In the genomic region with DNA sequence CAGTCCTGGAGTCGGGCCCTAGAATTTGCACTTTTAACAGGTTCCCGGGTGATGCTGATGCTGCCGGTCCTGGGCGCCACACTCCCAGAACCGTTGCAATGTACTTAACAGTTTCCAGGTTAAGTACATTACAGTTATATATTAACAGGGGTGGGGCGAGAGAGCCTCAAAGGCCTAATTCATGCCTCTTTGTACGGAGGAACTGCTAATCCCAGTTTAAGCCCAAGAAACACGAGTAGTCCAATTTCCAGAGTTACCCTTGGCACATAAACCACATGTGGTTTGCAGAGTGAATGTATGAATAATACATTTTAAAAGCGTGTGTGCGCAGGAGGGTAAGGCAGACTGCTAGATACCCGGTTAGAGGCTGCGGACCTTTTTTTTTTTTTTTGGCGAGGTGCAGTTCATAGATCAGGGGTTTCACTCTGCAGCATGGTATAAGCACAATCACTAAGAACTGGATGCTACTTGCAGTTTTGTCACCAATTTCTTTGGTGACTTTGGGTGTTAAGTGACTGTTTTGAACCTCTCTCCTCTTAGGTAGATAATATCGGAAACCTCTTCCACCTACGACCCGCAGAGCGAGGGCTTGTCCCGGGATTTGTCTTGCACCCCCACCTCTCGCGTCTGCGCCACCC, we compare ENCODE assay signal across 1 cellular context.
TF ChIP-seq lines count a peak whose summit lies in the region.

No MANE protein-coding gene starts in this region.

TF ChIP-seq in HepG2, 621 proteins besides CTCF, POLR2A, EP300 and RAD21 (continued from another document and continues in another):
- TF ChIP-seq, protein P1, sequence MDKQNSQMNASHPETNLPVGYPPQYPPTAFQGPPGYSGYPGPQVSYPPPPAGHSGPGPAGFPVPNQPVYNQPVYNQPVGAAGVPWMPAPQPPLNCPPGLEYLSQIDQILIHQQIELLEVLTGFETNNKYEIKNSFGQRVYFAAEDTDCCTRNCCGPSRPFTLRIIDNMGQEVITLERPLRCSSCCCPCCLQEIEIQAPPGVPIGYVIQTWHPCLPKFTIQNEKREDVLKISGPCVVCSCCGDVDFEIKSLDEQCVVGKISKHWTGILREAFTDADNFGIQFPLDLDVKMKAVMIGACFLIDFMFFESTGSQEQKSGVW (CRISPR knock-in tag; IDR thresholded peaks at IDR 0.05; ENCODE audit: borderline replicate concordance): no peak
- no peak for TF ChIP-seq ZFP82 (CRISPR knock-in tag; IDR thresholded peaks at IDR 0.05; ENCODE audit: borderline replicate concordance)
- TF ChIP-seq, protein P2, sequence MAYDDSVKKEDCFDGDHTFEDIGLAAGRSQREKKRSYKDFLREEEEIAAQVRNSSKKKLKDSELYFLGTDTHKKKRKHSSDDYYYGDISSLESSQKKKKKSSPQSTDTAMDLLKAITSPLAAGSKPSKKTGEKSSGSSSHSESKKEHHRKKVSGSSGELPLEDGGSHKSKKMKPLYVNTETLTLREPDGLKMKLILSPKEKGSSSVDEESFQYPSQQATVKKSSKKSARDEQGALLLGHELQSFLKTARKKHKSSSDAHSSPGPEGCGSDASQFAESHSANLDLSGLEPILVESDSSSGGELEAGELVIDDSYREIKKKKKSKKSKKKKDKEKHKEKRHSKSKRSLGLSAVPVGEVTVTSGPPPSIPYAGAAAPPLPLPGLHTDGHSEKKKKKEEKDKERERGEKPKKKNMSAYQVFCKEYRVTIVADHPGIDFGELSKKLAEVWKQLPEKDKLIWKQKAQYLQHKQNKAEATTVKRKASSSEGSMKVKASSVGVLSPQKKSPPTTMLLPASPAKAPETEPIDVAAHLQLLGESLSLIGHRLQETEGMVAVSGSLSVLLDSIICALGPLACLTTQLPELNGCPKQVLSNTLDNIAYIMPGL (CRISPR knock-in tag; IDR thresholded peaks at IDR 0.05; ENCODE audit: borderline replicate concordance in 1 of 2, low read depth in 1 of 2): no peak
- peak; percentile 76 for TF ChIP-seq POLR2AphosphoS5 (IDR thresholded peaks at IDR 0.05; ENCODE audit: low read depth, low read length)
- TF ChIP-seq, protein P3, sequence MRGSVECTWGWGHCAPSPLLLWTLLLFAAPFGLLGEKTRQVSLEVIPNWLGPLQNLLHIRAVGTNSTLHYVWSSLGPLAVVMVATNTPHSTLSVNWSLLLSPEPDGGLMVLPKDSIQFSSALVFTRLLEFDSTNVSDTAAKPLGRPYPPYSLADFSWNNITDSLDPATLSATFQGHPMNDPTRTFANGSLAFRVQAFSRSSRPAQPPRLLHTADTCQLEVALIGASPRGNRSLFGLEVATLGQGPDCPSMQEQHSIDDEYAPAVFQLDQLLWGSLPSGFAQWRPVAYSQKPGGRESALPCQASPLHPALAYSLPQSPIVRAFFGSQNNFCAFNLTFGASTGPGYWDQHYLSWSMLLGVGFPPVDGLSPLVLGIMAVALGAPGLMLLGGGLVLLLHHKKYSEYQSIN (CRISPR knock-in tag; IDR thresholded peaks at IDR 0.05; ENCODE audit: borderline replicate concordance): no peak
- no peak for TF ChIP-seq SCMH1 (CRISPR knock-in tag; IDR thresholded peaks at IDR 0.05; ENCODE audit: borderline replicate concordance)
- peak; percentile 45 for TF ChIP-seq PITX1 (CRISPR knock-in tag; IDR thresholded peaks at IDR 0.05)
- TF ChIP-seq, protein P4, sequence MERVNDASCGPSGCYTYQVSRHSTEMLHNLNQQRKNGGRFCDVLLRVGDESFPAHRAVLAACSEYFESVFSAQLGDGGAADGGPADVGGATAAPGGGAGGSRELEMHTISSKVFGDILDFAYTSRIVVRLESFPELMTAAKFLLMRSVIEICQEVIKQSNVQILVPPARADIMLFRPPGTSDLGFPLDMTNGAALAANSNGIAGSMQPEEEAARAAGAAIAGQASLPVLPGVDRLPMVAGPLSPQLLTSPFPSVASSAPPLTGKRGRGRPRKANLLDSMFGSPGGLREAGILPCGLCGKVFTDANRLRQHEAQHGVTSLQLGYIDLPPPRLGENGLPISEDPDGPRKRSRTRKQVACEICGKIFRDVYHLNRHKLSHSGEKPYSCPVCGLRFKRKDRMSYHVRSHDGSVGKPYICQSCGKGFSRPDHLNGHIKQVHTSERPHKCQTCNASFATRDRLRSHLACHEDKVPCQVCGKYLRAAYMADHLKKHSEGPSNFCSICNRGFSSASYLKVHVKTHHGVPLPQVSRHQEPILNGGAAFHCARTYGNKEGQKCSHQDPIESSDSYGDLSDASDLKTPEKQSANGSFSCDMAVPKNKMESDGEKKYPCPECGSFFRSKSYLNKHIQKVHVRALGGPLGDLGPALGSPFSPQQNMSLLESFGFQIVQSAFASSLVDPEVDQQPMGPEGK (CRISPR knock-in tag; IDR thresholded peaks at IDR 0.05): peak; percentile 5; the same call in 1 of the 2 replicates
- TF ChIP-seq MYNN (CRISPR knock-in tag; IDR thresholded peaks at IDR 0.05; ENCODE audit: low read depth): no peak
- TF ChIP-seq ZNF510 (CRISPR knock-in tag; IDR thresholded peaks at IDR 0.05; ENCODE audit: low read depth): no peak
- TF ChIP-seq, protein P5, sequence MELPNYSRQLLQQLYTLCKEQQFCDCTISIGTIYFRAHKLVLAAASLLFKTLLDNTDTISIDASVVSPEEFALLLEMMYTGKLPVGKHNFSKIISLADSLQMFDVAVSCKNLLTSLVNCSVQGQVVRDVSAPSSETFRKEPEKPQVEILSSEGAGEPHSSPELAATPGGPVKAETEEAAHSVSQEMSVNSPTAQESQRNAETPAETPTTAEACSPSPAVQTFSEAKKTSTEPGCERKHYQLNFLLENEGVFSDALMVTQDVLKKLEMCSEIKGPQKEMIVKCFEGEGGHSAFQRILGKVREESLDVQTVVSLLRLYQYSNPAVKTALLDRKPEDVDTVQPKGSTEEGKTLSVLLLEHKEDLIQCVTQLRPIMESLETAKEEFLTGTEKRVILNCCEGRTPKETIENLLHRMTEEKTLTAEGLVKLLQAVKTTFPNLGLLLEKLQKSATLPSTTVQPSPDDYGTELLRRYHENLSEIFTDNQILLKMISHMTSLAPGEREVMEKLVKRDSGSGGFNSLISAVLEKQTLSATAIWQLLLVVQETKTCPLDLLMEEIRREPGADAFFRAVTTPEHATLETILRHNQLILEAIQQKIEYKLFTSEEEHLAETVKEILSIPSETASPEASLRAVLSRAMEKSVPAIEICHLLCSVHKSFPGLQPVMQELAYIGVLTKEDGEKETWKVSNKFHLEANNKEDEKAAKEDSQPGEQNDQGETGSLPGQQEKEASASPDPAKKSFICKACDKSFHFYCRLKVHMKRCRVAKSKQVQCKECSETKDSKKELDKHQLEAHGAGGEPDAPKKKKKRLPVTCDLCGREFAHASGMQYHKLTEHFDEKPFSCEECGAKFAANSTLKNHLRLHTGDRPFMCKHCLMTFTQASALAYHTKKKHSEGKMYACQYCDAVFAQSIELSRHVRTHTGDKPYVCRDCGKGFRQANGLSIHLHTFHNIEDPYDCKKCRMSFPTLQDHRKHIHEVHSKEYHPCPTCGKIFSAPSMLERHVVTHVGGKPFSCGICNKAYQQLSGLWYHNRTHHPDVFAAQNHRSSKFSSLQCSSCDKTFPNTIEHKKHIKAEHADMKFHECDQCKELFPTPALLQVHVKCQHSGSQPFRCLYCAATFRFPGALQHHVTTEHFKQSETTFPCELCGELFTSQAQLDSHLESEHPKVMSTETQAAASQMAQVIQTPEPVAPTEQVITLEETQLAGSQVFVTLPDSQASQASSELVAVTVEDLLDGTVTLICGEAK (IDR thresholded peaks at IDR 0.05): no peak
- TF ChIP-seq, protein P5 (CRISPR knock-in tag; IDR thresholded peaks at IDR 0.05): no peak
- TF ChIP-seq ZNF891 (CRISPR knock-in tag; IDR thresholded peaks at IDR 0.05): no peak
- no peak for TF ChIP-seq MIER3 (CRISPR knock-in tag; IDR thresholded peaks at IDR 0.05; ENCODE audit: borderline replicate concordance)
- TF ChIP-seq ZNF432 (CRISPR knock-in tag; IDR thresholded peaks at IDR 0.05; ENCODE audit: borderline replicate concordance): no peak
- TF ChIP-seq, protein P6, sequence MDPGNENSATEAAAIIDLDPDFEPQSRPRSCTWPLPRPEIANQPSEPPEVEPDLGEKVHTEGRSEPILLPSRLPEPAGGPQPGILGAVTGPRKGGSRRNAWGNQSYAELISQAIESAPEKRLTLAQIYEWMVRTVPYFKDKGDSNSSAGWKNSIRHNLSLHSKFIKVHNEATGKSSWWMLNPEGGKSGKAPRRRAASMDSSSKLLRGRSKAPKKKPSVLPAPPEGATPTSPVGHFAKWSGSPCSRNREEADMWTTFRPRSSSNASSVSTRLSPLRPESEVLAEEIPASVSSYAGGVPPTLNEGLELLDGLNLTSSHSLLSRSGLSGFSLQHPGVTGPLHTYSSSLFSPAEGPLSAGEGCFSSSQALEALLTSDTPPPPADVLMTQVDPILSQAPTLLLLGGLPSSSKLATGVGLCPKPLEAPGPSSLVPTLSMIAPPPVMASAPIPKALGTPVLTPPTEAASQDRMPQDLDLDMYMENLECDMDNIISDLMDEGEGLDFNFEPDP (CRISPR knock-in tag; conservative IDR thresholded peaks at IDR 0.05): no peak
- no peak for TF ChIP-seq GATAD2A (CRISPR knock-in tag; IDR thresholded peaks at IDR 0.05)
- no peak for TF ChIP-seq ZNF850 (CRISPR knock-in tag; conservative IDR thresholded peaks at IDR 0.05)
- TF ChIP-seq HMG20B (CRISPR knock-in tag; conservative IDR thresholded peaks at IDR 0.05): no peak
- TF ChIP-seq NCOA5 (CRISPR knock-in tag; IDR thresholded peaks at IDR 0.05): no peak
- no peak for TF ChIP-seq MATR3 (CRISPR knock-in tag; IDR thresholded peaks at IDR 0.05)
- no peak for TF ChIP-seq SNAPC2 (CRISPR knock-in tag; IDR thresholded peaks at IDR 0.05)
- no peak; the same call in 1 of the 2 replicates for TF ChIP-seq POGZ (CRISPR knock-in tag; IDR thresholded peaks at IDR 0.05)
- TF ChIP-seq ZNF775 (CRISPR knock-in tag; IDR thresholded peaks at IDR 0.05; ENCODE audit: borderline replicate concordance): no peak
- TF ChIP-seq, protein P7, sequence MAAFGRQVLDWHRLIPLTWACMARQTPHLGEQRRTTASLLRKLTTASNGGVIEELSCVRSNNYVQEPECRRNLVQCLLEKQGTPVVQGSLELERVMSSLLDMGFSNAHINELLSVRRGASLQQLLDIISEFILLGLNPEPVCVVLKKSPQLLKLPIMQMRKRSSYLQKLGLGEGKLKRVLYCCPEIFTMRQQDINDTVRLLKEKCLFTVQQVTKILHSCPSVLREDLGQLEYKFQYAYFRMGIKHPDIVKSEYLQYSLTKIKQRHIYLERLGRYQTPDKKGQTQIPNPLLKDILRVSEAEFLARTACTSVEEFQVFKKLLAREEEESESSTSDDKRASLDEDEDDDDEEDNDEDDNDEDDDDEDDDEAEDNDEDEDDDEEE (CRISPR knock-in tag; IDR thresholded peaks at IDR 0.05): peak; percentile 2; the same call in 1 of the 2 replicates
- peak; percentile 40; the same call in 1 of the 2 replicates for TF ChIP-seq ZNF383 (CRISPR knock-in tag; IDR thresholded peaks at IDR 0.05; ENCODE audit: borderline replicate concordance)
- TF ChIP-seq, protein P8, sequence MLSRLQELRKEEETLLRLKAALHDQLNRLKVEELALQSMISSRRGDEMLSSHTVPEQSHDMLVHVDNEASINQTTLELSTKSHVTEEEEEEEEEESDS (CRISPR knock-in tag; IDR thresholded peaks at IDR 0.05; ENCODE audit: borderline replicate concordance): no peak
- TF ChIP-seq, protein P9, sequence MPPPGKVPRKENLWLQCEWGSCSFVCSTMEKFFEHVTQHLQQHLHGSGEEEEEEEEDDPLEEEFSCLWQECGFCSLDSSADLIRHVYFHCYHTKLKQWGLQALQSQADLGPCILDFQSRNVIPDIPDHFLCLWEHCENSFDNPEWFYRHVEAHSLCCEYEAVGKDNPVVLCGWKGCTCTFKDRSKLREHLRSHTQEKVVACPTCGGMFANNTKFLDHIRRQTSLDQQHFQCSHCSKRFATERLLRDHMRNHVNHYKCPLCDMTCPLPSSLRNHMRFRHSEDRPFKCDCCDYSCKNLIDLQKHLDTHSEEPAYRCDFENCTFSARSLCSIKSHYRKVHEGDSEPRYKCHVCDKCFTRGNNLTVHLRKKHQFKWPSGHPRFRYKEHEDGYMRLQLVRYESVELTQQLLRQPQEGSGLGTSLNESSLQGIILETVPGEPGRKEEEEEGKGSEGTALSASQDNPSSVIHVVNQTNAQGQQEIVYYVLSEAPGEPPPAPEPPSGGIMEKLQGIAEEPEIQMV (CRISPR knock-in tag; IDR thresholded peaks at IDR 0.05; ENCODE audit: low read depth): 0 out of 2 replicates have a peak, but pooled peaks have one; percentile 55
- TF ChIP-seq, protein P10, sequence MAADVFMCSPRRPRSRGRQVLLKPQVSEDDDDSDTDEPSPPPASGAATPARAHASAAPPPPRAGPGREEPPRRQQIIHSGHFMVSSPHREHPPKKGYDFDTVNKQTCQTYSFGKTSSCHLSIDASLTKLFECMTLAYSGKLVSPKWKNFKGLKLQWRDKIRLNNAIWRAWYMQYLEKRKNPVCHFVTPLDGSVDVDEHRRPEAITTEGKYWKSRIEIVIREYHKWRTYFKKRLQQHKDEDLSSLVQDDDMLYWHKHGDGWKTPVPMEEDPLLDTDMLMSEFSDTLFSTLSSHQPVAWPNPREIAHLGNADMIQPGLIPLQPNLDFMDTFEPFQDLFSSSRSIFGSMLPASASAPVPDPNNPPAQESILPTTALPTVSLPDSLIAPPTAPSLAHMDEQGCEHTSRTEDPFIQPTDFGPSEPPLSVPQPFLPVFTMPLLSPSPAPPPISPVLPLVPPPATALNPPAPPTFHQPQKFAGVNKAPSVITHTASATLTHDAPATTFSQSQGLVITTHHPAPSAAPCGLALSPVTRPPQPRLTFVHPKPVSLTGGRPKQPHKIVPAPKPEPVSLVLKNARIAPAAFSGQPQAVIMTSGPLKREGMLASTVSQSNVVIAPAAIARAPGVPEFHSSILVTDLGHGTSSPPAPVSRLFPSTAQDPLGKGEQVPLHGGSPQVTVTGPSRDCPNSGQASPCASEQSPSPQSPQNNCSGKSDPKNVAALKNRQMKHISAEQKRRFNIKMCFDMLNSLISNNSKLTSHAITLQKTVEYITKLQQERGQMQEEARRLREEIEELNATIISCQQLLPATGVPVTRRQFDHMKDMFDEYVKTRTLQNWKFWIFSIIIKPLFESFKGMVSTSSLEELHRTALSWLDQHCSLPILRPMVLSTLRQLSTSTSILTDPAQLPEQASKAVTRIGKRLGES (CRISPR knock-in tag; IDR thresholded peaks at IDR 0.05; ENCODE audit: borderline replicate concordance): 0 out of 2 replicates have a peak, but pooled peaks have one; percentile 9
- no peak for TF ChIP-seq ZNF672 (CRISPR knock-in tag; IDR thresholded peaks at IDR 0.05)
